ENCODE assay signal across 1 cellular context in the genomic region with DNA sequence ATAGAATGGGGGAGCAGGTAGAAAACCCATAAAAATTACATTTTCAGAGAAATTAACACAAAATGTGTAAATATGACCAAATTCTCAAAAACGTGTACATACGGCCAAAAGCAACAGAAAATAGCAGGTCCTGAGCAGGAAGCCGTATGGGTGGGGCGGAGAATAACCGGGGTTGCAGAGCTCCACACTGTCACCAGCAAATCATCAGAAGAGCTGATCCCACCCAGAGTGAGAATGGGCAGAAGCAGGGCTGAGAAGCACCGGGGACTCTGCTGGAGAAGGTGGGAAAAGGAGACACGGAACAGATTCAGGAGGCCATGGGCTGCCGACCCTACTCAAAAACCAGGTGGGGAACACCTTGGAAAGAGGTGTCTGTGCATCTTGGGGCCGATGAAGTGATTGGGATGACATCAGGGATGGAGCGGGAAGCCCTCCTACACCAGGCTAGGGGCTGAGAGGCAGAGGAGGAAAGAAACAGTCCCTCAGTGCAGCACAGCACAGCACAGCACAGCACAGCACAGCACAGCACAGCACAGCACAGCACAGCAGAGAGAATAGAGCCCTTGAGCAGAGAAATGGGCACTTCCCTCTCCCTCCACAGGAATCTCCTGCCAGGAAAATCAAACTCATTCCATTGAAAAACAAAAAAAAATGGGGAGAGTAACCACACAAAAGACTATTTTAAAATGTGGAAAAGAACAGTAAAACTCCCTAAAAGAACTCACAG.
TF ChIP-seq lines count a peak whose summit lies in the region.

No MANE protein-coding gene starts in this region.

TF ChIP-seq in GM12878, 131 proteins besides CTCF, POLR2A, EP300 and RAD21 (continued from another document):
- TF ChIP-seq, protein P1, sequence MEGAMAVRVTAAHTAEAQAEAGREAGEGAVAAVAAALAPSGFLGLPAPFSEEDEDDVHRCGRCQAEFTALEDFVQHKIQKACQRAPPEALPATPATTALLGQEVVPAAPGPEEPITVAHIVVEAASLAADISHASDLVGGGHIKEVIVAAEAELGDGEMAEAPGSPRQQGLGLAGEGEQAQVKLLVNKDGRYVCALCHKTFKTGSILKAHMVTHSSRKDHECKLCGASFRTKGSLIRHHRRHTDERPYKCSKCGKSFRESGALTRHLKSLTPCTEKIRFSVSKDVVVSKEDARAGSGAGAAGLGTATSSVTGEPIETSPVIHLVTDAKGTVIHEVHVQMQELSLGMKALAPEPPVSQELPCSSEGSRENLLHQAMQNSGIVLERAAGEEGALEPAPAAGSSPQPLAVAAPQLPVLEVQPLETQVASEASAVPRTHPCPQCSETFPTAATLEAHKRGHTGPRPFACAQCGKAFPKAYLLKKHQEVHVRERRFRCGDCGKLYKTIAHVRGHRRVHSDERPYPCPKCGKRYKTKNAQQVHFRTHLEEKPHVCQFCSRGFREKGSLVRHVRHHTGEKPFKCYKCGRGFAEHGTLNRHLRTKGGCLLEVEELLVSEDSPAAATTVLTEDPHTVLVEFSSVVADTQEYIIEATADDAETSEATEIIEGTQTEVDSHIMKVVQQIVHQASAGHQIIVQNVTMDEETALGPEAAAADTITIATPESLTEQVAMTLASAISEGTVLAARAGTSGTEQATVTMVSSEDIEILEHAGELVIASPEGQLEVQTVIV (IDR thresholded peaks at IDR 0.05; ENCODE audit: borderline replicate concordance, partially characterized antibody): no peak
TF ChIP-seq in GM12878: peak in this region for 2.
